18 cellular contexts compared by ENCODE assay signal in the genomic region with DNA sequence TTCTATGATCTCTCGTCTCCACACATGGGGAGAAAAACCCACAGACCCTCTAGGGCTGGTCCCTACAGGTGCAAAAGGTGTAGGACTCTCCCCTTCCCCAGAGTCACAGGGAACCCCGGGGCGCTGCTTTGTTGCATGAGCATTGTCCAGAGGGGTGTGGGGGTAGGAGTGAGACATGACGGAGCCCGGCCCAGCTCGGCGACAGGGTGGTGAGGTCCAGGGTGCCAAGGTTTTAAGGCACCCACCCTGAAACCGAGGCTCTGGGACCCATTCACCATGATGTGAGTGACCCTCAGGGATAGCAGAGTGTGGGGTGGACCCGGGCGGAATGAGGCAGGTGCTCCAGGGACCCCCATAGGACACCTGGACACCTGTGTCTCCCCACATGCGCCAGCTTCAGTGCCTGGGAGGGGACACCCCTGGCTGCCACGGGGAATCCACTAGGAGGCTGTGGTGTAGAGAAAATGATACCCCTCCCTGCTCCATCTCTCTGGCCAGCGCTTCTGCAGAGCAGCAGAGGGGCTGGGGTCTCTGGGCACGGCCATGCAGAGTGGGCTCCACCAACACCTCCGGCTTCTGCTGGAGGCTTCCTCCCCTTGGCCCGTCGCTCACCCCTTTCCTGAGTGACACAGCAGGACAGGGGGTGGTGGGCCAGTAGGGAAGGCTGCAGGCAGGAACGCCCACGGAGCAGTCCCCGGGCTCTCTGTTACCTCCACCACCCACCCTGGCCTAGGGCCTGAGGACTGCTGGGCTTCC. TPM values are rescaled to one million over a fixed set of nuclear protein-coding genes. Genes with fewer than 3 reads are reported as not detected.
DNase-seq lines count a peak whose midpoint lies in the region; ATAC-seq, FAIRE-seq and TF ChIP-seq lines count a peak whose summit lies in the region.
"Had no signal": no experiment of that assay in that cellular context is flagged by ENCODE, and none has a peak within 500 bp of the region (broad histone marks: within the 10 kb centered on the region; RNA-seq: fewer than 3 reads in every experiment).

No MANE protein-coding gene starts in this region.

- peaks cover 30% of the 10 kb centered on the region for H3K27me3 Mint-ChIP-seq in chondrocyte (ENCODE audit: low read depth)

- H3K27me3 ChIP-seq in BLaER1 (peaks cover 17% of the 10 kb centered on the region; the same call in 1 of the 2 replicates), sigmoid colon (peaks cover 0 to 21% (median 9%) of the 10 kb centered on the region in 3 donors), upper lobe of right lung (no peaks in the 10 kb centered on the region)

- TF ChIP-seq EP300 in sigmoid colon (IDR thresholded peaks at IDR 0.05) = no peak

- no peak overlapping the region for H3K4me3 ChIP-seq in BLaER1
- H3K4me3 ChIP-seq in sigmoid colon = no peak overlapping the region
- no peak overlapping the region for H3K4me3 ChIP-seq in upper lobe of right lung
- H3K4me3 ChIP-seq: HAP-1, K562 had no signal

- no peaks in the 10 kb centered on the region; the same call in 1 of the 2 replicates for H4K20me1 ChIP-seq in BLaER1

- DNase-seq in chondrocyte (ENCODE audit: low spot score) = peak; percentile 87
- DNase-seq in sigmoid colon = peak; percentile 52
- DNase-seq in upper lobe of right lung = no peak
- no peak for DNase-seq in HEK293T (ENCODE audit: extremely low spot score)
- DNase-seq in frontal cortex (ENCODE audit: low spot score in 2 of 2) = no peak
- DNase-seq: ACHN; CD4-positive, alpha-beta memory T cell; DMS79 treated with DMSO at 0.1 percent for 48 hours; EL had no signal

- no peak for TF ChIP-seq CTCF in chondrocyte (IDR thresholded peaks at IDR 0.05)
- no peak for TF ChIP-seq CTCF in sigmoid colon (IDR thresholded peaks at IDR 0.05)
- no peak for TF ChIP-seq CTCF in upper lobe of right lung (IDR thresholded peaks at IDR 0.05)

- H3K27ac ChIP-seq in BLaER1 (no peak overlapping the region), sigmoid colon (no peak overlapping the region), upper lobe of right lung (no peak overlapping the region)
- H3K27ac ChIP-seq: C4-2B had no signal

- POLR2A ChIA-PET in HEK293T (lab: Yijun Ruan, JAX) = no interaction called here

- H3K9me3 ChIP-seq in BLaER1 (no peaks in the 10 kb centered on the region), sigmoid colon (no peaks in the 10 kb centered on the region), upper lobe of right lung (no peaks in the 10 kb centered on the region)
- H3K9me3 ChIP-seq: HAP-1 had no signal

- peak; percentile 16 for ATAC-seq in upper lobe of right lung
- ATAC-seq in GM21423 (IDR thresholded peaks at IDR 0.05; ENCODE audit: unreplicated experiment) = no peak
- ATAC-seq: K562 had no signal

- H3K9me3 Mint-ChIP-seq in chondrocyte (ENCODE audit: low read depth) = no peaks in the 10 kb centered on the region
- H3K9me3 Mint-ChIP-seq: CD4-positive, alpha-beta memory T cell had no signal

- no peak for TF ChIP-seq POLR2A in sigmoid colon (IDR thresholded peaks at IDR 0.05)

- H3K4me3 Mint-ChIP-seq in chondrocyte (ENCODE audit: unreplicated experiment) = no peak overlapping the region
- H3K4me3 Mint-ChIP-seq: CD4-positive, alpha-beta memory T cell had no signal

- H3K4me1 Mint-ChIP-seq in chondrocyte (ENCODE audit: low read depth) = no peaks in the 10 kb centered on the region

- peak overlapping the region; percentile 52 for H3K4me2 ChIP-seq in BLaER1

- no peaks in the 10 kb centered on the region for H3K36me3 ChIP-seq in BLaER1
- no peaks in the 10 kb centered on the region for H3K36me3 ChIP-seq in sigmoid colon
- no peaks in the 10 kb centered on the region for H3K36me3 ChIP-seq in upper lobe of right lung
- H3K36me3 ChIP-seq: HAP-1 had no signal

- intact Hi-C loops in sigmoid colon (cut with DNase I) = no loop called here
- intact Hi-C loops in upper lobe of right lung (cut with DNase I) = no loop called here

- H3K4me1 ChIP-seq in BLaER1 = peaks cover 12% of the 10 kb centered on the region
- no peaks in the 10 kb centered on the region for H3K4me1 ChIP-seq in sigmoid colon
- H3K4me1 ChIP-seq in upper lobe of right lung = no peaks in the 10 kb centered on the region
- H3K4me1 ChIP-seq: HAP-1 had no signal

- CTCF ChIA-PET in HEK293T (lab: Yijun Ruan, JAX) = interaction anchor here (1.6 kb wide), 1 partner anchor 8 kb away, joined by 5 read pairs; no protein-coding TSS in a partner anchor

- FAIRE-seq in frontal cortex (lab: Jason Lieb, UNC) = no peak
- FAIRE-seq: G401.6, GM12891, H1, K562 had no signal

- no peaks in the 10 kb centered on the region for H3K36me3 Mint-ChIP-seq in chondrocyte (ENCODE audit: low read depth)
- H3K36me3 Mint-ChIP-seq: CD4-positive, alpha-beta memory T cell had no signal

- WGBS in sigmoid colon, 2 donors = 77 to 85% methylated on average over 20 of the region's 20 CpGs

- no peak overlapping the region for H3K27ac Mint-ChIP-seq in chondrocyte (ENCODE audit: unreplicated experiment)
- H3K27ac Mint-ChIP-seq: CD4-positive, alpha-beta memory T cell had no signal

- no peak overlapping the region for H3K9ac ChIP-seq in BLaER1

TF ChIP-seq in HEK293T, 16 proteins besides CTCF, POLR2A, EP300 and RAD21:
- TF ChIP-seq CTBP1 (IDR thresholded peaks at IDR 0.05; ENCODE audit: borderline replicate concordance) (no peak), ELF4 (IDR thresholded peaks at IDR 0.05) (no peak), NFRKB (IDR thresholded peaks at IDR 0.05) (no peak), ARNT (IDR thresholded peaks at IDR 0.05) (no peak), SP1 (IDR thresholded peaks at IDR 0.05) (no peak), PKNOX1 (IDR thresholded peaks at IDR 0.05) (no peak), FOXM1 (IDR thresholded peaks at IDR 0.05; ENCODE audit: borderline replicate concordance) (no peak), BHLHE40 (IDR thresholded peaks at IDR 0.05; ENCODE audit: borderline replicate concordance) (no peak), FOXK2 (IDR thresholded peaks at IDR 0.05) (no peak), HDGF (IDR thresholded peaks at IDR 0.05; ENCODE audit: borderline replicate concordance) (no peak), LEF1 (IDR thresholded peaks at IDR 0.05; ENCODE audit: borderline replicate concordance) (no peak), TARDBP (IDR thresholded peaks at IDR 0.05) (no peak)

RNA-seq across cellular contexts. Expression of gene KRTAP5-5, which starts 15.2 kb away (rescaled TPM):
- total RNA-seq in chondrocyte = not detected in 3 replicates
- total RNA-seq in sigmoid colon = not detected
- under 1 TPM in 2 of 3 donors, not detected in 1; 0.28 to 0.92 TPM for polyA plus RNA-seq in sigmoid colon
- total RNA-seq in upper lobe of right lung = not detected
- total RNA-seq in frontal cortex = not detected
- total RNA-seq: A172; CD4-positive, alpha-beta memory T cell; H1; K562 had no signal
- polyA plus RNA-seq: CD4-positive, alpha-beta memory T cell; K562 had no signal

RNA-seq across cellular contexts. Expression of gene KRTAP5-4, which starts 22.8 kb away (rescaled TPM):
- total RNA-seq in chondrocyte (not detected in 3 replicates), sigmoid colon (not detected), upper lobe of right lung (not detected), frontal cortex (not detected)
- polyA plus RNA-seq in sigmoid colon = not detected
- total RNA-seq: A172; CD4-positive, alpha-beta memory T cell; H1; K562 had no signal
- polyA plus RNA-seq: CD4-positive, alpha-beta memory T cell; H1; K562 had no signal

RNA-seq across cellular contexts. Expression of gene KRTAP5-3, which starts 36.5 kb away (rescaled TPM):
- total RNA-seq in chondrocyte = not detected in 3 replicates
- total RNA-seq in sigmoid colon = not detected
- polyA plus RNA-seq in sigmoid colon = not detected
- not detected for total RNA-seq in upper lobe of right lung
- total RNA-seq in frontal cortex = not detected
- total RNA-seq: A172; CD4-positive, alpha-beta memory T cell; H1; K562 had no signal
- polyA plus RNA-seq: CD4-positive, alpha-beta memory T cell; H1; K562 had no signal

RNA-seq across cellular contexts. Expression of gene KRTAP5-2, which starts 46.7 kb away (rescaled TPM):
- total RNA-seq in chondrocyte (not detected in 3 replicates), sigmoid colon (not detected), upper lobe of right lung (not detected), frontal cortex (not detected)
- under 1 TPM in 1 of 3 donors, not detected in 2; 0.29 TPM for polyA plus RNA-seq in sigmoid colon
- total RNA-seq: A172; CD4-positive, alpha-beta memory T cell; H1; K562 had no signal
- polyA plus RNA-seq: CD4-positive, alpha-beta memory T cell; H1; K562 had no signal

RNA-seq across cellular contexts. Expression of gene KRTAP5-6, which starts 52.2 kb away (rescaled TPM):
- total RNA-seq in chondrocyte (not detected in 3 replicates), sigmoid colon (not detected), upper lobe of right lung (not detected), frontal cortex (not detected)
- not detected for polyA plus RNA-seq in sigmoid colon
- total RNA-seq: A172; CD4-positive, alpha-beta memory T cell; H1; K562 had no signal
- polyA plus RNA-seq: CD4-positive, alpha-beta memory T cell; H1; K562 had no signal

Comparison
In these comparisons a context has a peak if more than half of its experiments do, and no peak if none do; other contexts are left out.
1. DNase-seq: peak in chondrocyte (single experiment) and sigmoid colon (single experiment); none in upper lobe of right lung (single experiment), HEK293T (single experiment) and frontal cortex (0 of 2).